In genomic region chr6:149919834-149920225, GRCh38 we compare ENCODE assay signal across 1 cellular context.
A peak's percentile ranks its signal among the peaks of the same experiment; 100 is the strongest.
TF ChIP-seq lines count a peak whose summit lies in the region.

No MANE protein-coding gene starts in this region.

TF ChIP-seq in K562, 482 proteins besides CTCF, POLR2A, EP300 and RAD21:
- TF ChIP-seq NR1H2 (CRISPR knock-in tag; IDR thresholded peaks at IDR 0.05) = no peak
- TF ChIP-seq ZNF263 (CRISPR knock-in tag; IDR thresholded peaks at IDR 0.05; ENCODE audit: borderline replicate concordance) = peak; percentile 33; the same call in 1 of the 2 replicates
